ENCODE assay signal across 8 cellular contexts in the genomic region with DNA sequence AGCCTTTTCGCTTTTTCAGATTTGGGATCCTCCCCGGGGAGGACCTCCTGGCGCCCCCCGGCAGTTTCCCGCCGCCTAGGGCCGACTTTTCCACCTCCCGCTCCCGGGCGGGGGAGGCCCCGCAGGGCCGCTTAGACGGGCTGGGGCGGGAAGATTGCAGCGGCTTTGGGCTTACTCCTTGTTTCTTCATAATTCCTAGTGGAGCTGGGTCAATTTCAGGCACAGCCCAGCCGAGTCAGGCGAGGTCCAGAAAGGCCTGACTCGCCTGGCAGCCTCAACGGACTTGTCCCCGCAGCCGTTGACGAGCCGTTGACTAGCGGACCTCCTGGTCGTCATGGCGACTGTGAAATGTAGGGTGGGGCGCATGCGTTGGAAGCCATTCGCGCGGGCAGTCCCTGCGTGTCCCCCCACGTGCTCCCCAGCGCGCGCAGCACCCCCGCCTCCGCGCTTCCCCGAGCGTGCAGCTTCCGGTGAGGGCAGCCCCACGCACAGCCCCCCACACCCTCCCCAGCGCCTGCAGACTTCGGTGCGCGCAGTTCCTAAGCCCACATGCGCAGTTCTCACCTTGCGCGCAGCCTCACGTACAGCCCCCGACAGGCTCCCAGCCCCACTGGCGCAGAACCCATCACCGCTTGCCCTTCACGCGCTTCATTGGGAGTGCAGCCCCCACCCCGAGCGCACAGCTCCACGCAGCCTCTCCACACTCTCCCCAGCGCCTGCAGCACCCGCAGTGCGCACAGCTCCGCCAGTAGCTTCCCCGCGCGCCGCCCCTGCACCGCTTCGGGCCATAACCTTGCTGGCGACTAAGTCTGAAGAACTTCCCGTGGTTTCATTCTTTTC. TPM values are rescaled to one million over a fixed set of nuclear protein-coding genes. Genes with fewer than 3 reads are reported as not detected.
DNase-seq lines count a peak whose midpoint lies in the region; ATAC-seq and TF ChIP-seq lines count a peak whose summit lies in the region.
"Not testable (repeated sequence)": the region's sequence is repeated elsewhere in the genome, so short reads cannot be mapped to it uniquely, and the experiment has no call there.

No MANE protein-coding gene starts in this region.

- not testable (repeated sequence) for H3K9ac ChIP-seq in mammary epithelial cell (ENCODE audit: insufficient read depth, low read length)

- H3K36me3 ChIP-seq in mammary epithelial cell (ENCODE audit: insufficient read depth, low read length), result not testable (repeated sequence)

- H3K36me3 Mint-ChIP-seq in immature natural killer cell, result not testable (repeated sequence)

- intact Hi-C loops in mammary epithelial cell (cut with micrococcal nuclease), result not testable (repeated sequence)

- in situ Hi-C loops in ACHN (cut with HindIII; ENCODE audit: low pct_ligation_motif_present, low pct_unique_long_range_greater_than_20kb, low sequenced_read_pairs); GM18951 (cut with MboI; ENCODE audit: low sequenced_read_pairs, unreplicated experiment); mammary epithelial cell (cut with MboI; ENCODE audit: low sequenced_read_pairs in 2 of 2): not testable (repeated sequence)

- H3K79me2 ChIP-seq in mammary epithelial cell (ENCODE audit: insufficient read depth, low read length), result not testable (repeated sequence)

- H3K9me3 Mint-ChIP-seq in immature natural killer cell, result not testable (repeated sequence)

- peak; percentile 94 for ATAC-seq in HG03135 (IDR thresholded peaks at IDR 0.05; ENCODE audit: unreplicated experiment)

- 2% methylated on average over 8 of the region's 71 CpGs for WGBS in mammary epithelial cell (ENCODE audit: low coverage, missing lambda C conversion rate)

- peaks cover 24 to 31% of the 10 kb centered on the region in 2 donors for H3K4me1 Mint-ChIP-seq in immature natural killer cell

- H3K4me3 ChIP-seq in mammary epithelial cell (replicated peaks in 1 of 3; ENCODE audit: insufficient read depth in 1 of 3, low read depth in 2 of 3, low read length in 3 of 3) (peak overlapping the region; percentile 42 to 59 (median 55)), skin epidermis (peak overlapping the region; percentile 35 to 62 (median 48))

- peak overlapping the region; percentile 93 for H3K4me2 ChIP-seq in mammary epithelial cell (ENCODE audit: insufficient read depth, low read depth, low read length)

- H3K27ac Mint-ChIP-seq in immature natural killer cell, result peak overlapping the region; percentile 95 to 100 (median 98)

- H3K9me3 ChIP-seq in mammary epithelial cell (replicated peaks; ENCODE audit: insufficient read depth, low read length), result not testable (repeated sequence)

- not testable (repeated sequence) for H3K27me3 ChIP-seq in mammary epithelial cell (ENCODE audit: insufficient read depth, low read length)

- H3K27me3 Mint-ChIP-seq in immature natural killer cell (ENCODE audit: low read depth in 3 of 3), result peaks cover 8 to 15% (median 11%) of the 10 kb centered on the region in 3 donors

- not testable (repeated sequence) for BruUV-seq in mammary epithelial cell (replicated peaks; lab: Mats Ljungman, UMichigan)

- CTCF ChIA-PET in mammary epithelial cell (lab: Charles Lee; ENCODE audit: low non-redundant PET), result not testable (repeated sequence)

- H4K20me1 ChIP-seq in mammary epithelial cell (ENCODE audit: insufficient read depth, low read length), result not testable (repeated sequence)

- not testable (repeated sequence) for H3K4me1 ChIP-seq in mammary epithelial cell (ENCODE audit: insufficient read depth, low read length)

- TF ChIP-seq POLR2A in GM18951 (IDR thresholded peaks at IDR 0.05; ENCODE audit: extremely low read depth, insufficient read depth, insufficient read length), result peak; percentile 56

- not testable (repeated sequence) for TF ChIP-seq CTCF in mammary epithelial cell (conservative IDR thresholded peaks at IDR 0.05 in 1 of 2, IDR thresholded peaks at IDR 0.05 in 1 of 2; ENCODE audit: extremely low read depth in 1 of 2, insufficient read depth in 1 of 2, low read depth in 1 of 2, low read length in 2 of 2)

- not testable (repeated sequence) for H3K27ac ChIP-seq in mammary epithelial cell (ENCODE audit: insufficient read depth, low read depth, low read length)
- peak overlapping the region in 14 of 21 experiments; percentile 17 to 77 (median 41) for H3K27ac ChIP-seq in skin epidermis

- DNase-seq in ACHN, result peak; percentile 83
- DNase-seq in NCI-H2171 (lab: John Stamatoyannopoulos, UW), result peak; percentile 73
- DNase-seq in activated CD4-positive, CD25-positive, alpha-beta regulatory T cell (lab: John Stamatoyannopoulos, UW), result peak; percentile 70 to 82 (median 76)
- peak; percentile 50 for DNase-seq in mammary epithelial cell
- DNase-seq in immature natural killer cell, result peak; percentile 91 to 95 (median 92)

- H3K4me3 Mint-ChIP-seq in immature natural killer cell, result peak overlapping the region; percentile 94 to 99 (median 97)

- H2AFZ ChIP-seq in mammary epithelial cell (ENCODE audit: low read depth, low read length), result peak overlapping the region; percentile 96

- dilution Hi-C loops in mammary epithelial cell (cut with HindIII; ENCODE audit: low sequenced_read_pairs), result not testable (repeated sequence)

RNA-seq across cellular contexts. Expression of a gene that starts 17.1 kb away (rescaled TPM):
- 10 to 100 TPM; 48.7 to 49.1 TPM for total RNA-seq in mammary epithelial cell
- polyA plus RNA-seq in mammary epithelial cell, result 60.4 TPM
- polyA minus RNA-seq in mammary epithelial cell, result 46.9 TPM
- 10 to 100 TPM; 43.0 to 60.7 (median 54.8) TPM for polyA plus RNA-seq in immature natural killer cell
